In the genomic region with DNA sequence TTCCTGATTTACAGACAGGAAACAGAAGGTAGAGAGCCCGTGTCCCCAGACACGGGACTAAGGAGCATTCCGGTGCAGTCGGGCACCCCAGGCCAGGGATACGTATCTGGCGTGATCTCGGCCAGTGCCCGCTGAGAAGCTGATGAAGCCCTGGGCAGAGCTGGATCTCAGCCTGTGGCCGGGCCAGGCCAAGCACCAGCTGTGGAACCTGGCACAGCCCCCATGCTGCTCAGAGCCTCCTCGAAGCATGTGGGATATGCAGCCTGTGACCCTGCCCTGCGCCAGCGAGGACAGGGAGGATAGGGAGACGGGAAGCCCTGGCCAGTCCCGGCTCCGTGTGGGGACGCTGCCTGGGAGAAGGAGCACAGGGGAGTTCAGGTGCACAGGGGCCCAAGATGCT, we compare ENCODE assay signal across 22 cellular contexts. TPM values are rescaled to one million over a fixed set of nuclear protein-coding genes. Genes with fewer than 3 reads are reported as not detected.
A peak's percentile ranks its signal among the peaks of the same experiment; 100 is the strongest.
DNase-seq lines count a peak whose midpoint lies in the region; ATAC-seq, FAIRE-seq and TF ChIP-seq lines count a peak whose summit lies in the region.
"Had no signal": no experiment of that assay in that cellular context is flagged by ENCODE, and none has a peak within 500 bp of the region (broad histone marks: within the 10 kb centered on the region; RNA-seq: fewer than 3 reads in every experiment).

No MANE protein-coding gene starts in this region.

- H3K27me3 ChIP-seq in BLaER1, result no peaks in the 10 kb centered on the region
- no peaks in the 10 kb centered on the region for H3K27me3 ChIP-seq in SJCRH30
- H3K27me3 ChIP-seq in gastrocnemius medialis, result no peaks in the 10 kb centered on the region
- H3K27me3 ChIP-seq in naive thymus-derived CD4-positive, alpha-beta T cell (ENCODE audit: control insufficient read depth in 2 of 2, insufficient read depth in 2 of 2, low read length in 2 of 2), result no peaks in the 10 kb centered on the region
- H3K27me3 ChIP-seq: cardiac muscle cell, ovary had no signal

- H3K36me3 Mint-ChIP-seq in naive thymus-derived CD4-positive, alpha-beta T cell, result peaks cover 0 to 3% (median 0%) of the 10 kb centered on the region in 5 donors

- H3K4me2 ChIP-seq in BLaER1, result peak overlapping the region; percentile 98

- intact Hi-C loops in gastrocnemius medialis (cut with DNase I; ENCODE audit: low total_unique reads), result no loop called here
- intact Hi-C loops in naive thymus-derived CD4-positive, alpha-beta T cell (cut with micrococcal nuclease), result no loop called here

- H3K4me1 ChIP-seq in BLaER1 (peaks cover 100% of the 10 kb centered on the region), SJCRH30 (peaks cover 28% of the 10 kb centered on the region), gastrocnemius medialis (no peaks in the 10 kb centered on the region)
- peaks cover 13 to 31% of the 10 kb centered on the region in 2 donors for H3K4me1 ChIP-seq in naive thymus-derived CD4-positive, alpha-beta T cell (ENCODE audit: control insufficient read depth in 2 of 2, insufficient read depth in 2 of 2, low read length in 2 of 2)

- H3K4me3 ChIP-seq in BLaER1 (peak overlapping the region; percentile 52), SJCRH30 (no peak overlapping the region), gastrocnemius medialis (no peak overlapping the region)
- H3K4me3 ChIP-seq in naive thymus-derived CD4-positive, alpha-beta T cell (ENCODE audit: low read length), result no peak overlapping the region
- H3K4me3 ChIP-seq: cardiac muscle cell, ovary had no signal

- no peak for TF ChIP-seq CTCF in gastrocnemius medialis (IDR thresholded peaks at IDR 0.05 in 4 of 5, conservative IDR thresholded peaks at IDR 0.05 in 1 of 5)

- CTCF ChIA-PET in naive thymus-derived CD4-positive, alpha-beta T cell (lab: Charles Lee), result no interaction called here

- FAIRE-seq in GM12891 (lab: Jason Lieb, UNC), result no peak
- FAIRE-seq: endothelial cell of umbilical vein had no signal

- in situ Hi-C loops in gastrocnemius medialis (cut with MboI; ENCODE audit: low sequenced_read_pairs in 4 of 4), result no loop called here

- peaks cover 0 to 1% (median 0%) of the 10 kb centered on the region in 11 donors for H3K9me3 Mint-ChIP-seq in naive thymus-derived CD4-positive, alpha-beta T cell
- H3K9me3 Mint-ChIP-seq: activated CD4-positive, alpha-beta memory T cell treated with anti-CD3 and anti-CD28 coated beads, Interleukin-2, amount 10 ng/mL, durations not matched to agents 7 days and 5 days had no signal

- peaks cover 31% of the 10 kb centered on the region for H3K36me3 ChIP-seq in BLaER1
- peaks cover 4% of the 10 kb centered on the region; the same call in 1 of the 2 replicates for H3K36me3 ChIP-seq in SJCRH30
- no peaks in the 10 kb centered on the region for H3K36me3 ChIP-seq in gastrocnemius medialis
- H3K36me3 ChIP-seq in naive thymus-derived CD4-positive, alpha-beta T cell (ENCODE audit: control insufficient read depth in 2 of 3, insufficient read depth in 3 of 3, low read length in 3 of 3), result peaks cover 0 to 24% (median 0%) of the 10 kb centered on the region in 3 experiments
- H3K36me3 ChIP-seq: cardiac muscle cell, ovary had no signal

- peak overlapping the region in 1 of 9 donors; percentile 21 for H3K27ac Mint-ChIP-seq in naive thymus-derived CD4-positive, alpha-beta T cell
- H3K27ac Mint-ChIP-seq: activated CD4-positive, alpha-beta memory T cell treated with anti-CD3 and anti-CD28 coated beads, Interleukin-2, amount 10 ng/mL, durations not matched to agents 7 days and 5 days had no signal

- H3K4me3 Mint-ChIP-seq in naive thymus-derived CD4-positive, alpha-beta T cell, result no peak overlapping the region
- H3K4me3 Mint-ChIP-seq: activated CD4-positive, alpha-beta memory T cell treated with anti-CD3 and anti-CD28 coated beads, Interleukin-2, amount 10 ng/mL, durations not matched to agents 7 days and 5 days had no signal

- no peaks in the 10 kb centered on the region for H3K9me3 ChIP-seq in BLaER1
- H3K9me3 ChIP-seq in SJCRH30 (replicated peaks), result no peaks in the 10 kb centered on the region
- H3K9me3 ChIP-seq in gastrocnemius medialis, result no peaks in the 10 kb centered on the region
- H3K9me3 ChIP-seq in naive thymus-derived CD4-positive, alpha-beta T cell (ENCODE audit: control insufficient read depth in 2 of 3, low read length in 3 of 3), result no peaks in the 10 kb centered on the region
- H3K9me3 ChIP-seq: ovary had no signal

- H3K9ac ChIP-seq in BLaER1, result peak overlapping the region; percentile 79

- POLR2A ChIA-PET in naive thymus-derived CD4-positive, alpha-beta T cell (lab: Charles Lee), result interaction anchor here (0.9 kb wide), 1 partner anchor 20 kb away, joined by 3 read pairs; no protein-coding TSS in a partner anchor

- H4K20me1 ChIP-seq in BLaER1, result peaks cover 13% of the 10 kb centered on the region

- DNase-seq in SJCRH30 (no peak), medulla oblongata (ENCODE audit: extremely low spot score) (peak; percentile 14), gastrocnemius medialis (no peak), HK-2 (ENCODE audit: unreplicated experiment) (no peak), GM12891 (ENCODE audit: insufficient read length, low spot score) (no peak), NCI-H1694 (lab: John Stamatoyannopoulos, UW) (no peak)
- DNase-seq in naive thymus-derived CD4-positive, alpha-beta T cell, result no peak
- DNase-seq: activated CD4-positive, alpha-beta memory T cell treated with anti-CD3 and anti-CD28 coated beads, Interleukin-2, amount 10 ng/mL, durations not matched to agents 7 days and 5 days; activated naive CD4-positive, alpha-beta T cell; activated T-cell treated with anti-CD3 and anti-CD28 coated beads, Interleukin-2, amount 50 U/mL, for 1 hour; GOT3; NCI-H1105 treated with DMSO at 0.1 percent for 48 hours; NCI-H2081; NCI-H446; OCI-M1; ovary; T1000 had no signal

- peak; percentile 55 to 57 for ATAC-seq in gastrocnemius medialis
- no peak for ATAC-seq in naive thymus-derived CD4-positive, alpha-beta T cell
- ATAC-seq: right cardiac atrium had no signal

- peaks cover 4 to 28% (median 6%) of the 10 kb centered on the region in 7 donors for H3K4me1 Mint-ChIP-seq in naive thymus-derived CD4-positive, alpha-beta T cell

- H3K27me3 Mint-ChIP-seq in naive thymus-derived CD4-positive, alpha-beta T cell, result no peaks in the 10 kb centered on the region
- H3K27me3 Mint-ChIP-seq: activated CD4-positive, alpha-beta memory T cell treated with anti-CD3 and anti-CD28 coated beads, Interleukin-2, amount 10 ng/mL, durations not matched to agents 7 days and 5 days had no signal

- H3K27ac ChIP-seq in BLaER1 (peak overlapping the region; percentile 94), SJCRH30 (peak overlapping the region; percentile 75), gastrocnemius medialis (no peak overlapping the region)
- H3K27ac ChIP-seq in naive thymus-derived CD4-positive, alpha-beta T cell (ENCODE audit: low read depth, low read length), result no peak overlapping the region
- H3K27ac ChIP-seq: cardiac muscle cell, ovary had no signal

- TF ChIP-seq POLR2A in gastrocnemius medialis (IDR thresholded peaks at IDR 0.05) (no peak), GM12891 (IDR thresholded peaks at IDR 0.05; ENCODE audit: low read depth, low read length) (no peak)

TF ChIP-seq in GM12891, 5 proteins besides CTCF, POLR2A, EP300 and RAD21:
- TF ChIP-seq TAF1 (IDR thresholded peaks at IDR 0.05; ENCODE audit: low read depth, low read length) (no peak), POU2F2 (IDR thresholded peaks at IDR 0.05; ENCODE audit: low read depth, low read length) (no peak), POLR2AphosphoS5 (IDR thresholded peaks at IDR 0.05; ENCODE audit: low read depth, low read length) (no peak), SPI1 (IDR thresholded peaks at IDR 0.05; ENCODE audit: low read depth, low read length) (no peak), PAX5 (IDR thresholded peaks at IDR 0.05; ENCODE audit: insufficient read depth, low read length, severe bottlenecking) (no peak)
TF ChIP-seq in GM12891: peak in this region for 0.

RNA-seq across cellular contexts. Expression of a gene that starts 10.2 kb away (rescaled TPM):
- total RNA-seq in SJCRH30 (2014; rRNA removed; shearing (Covaris generic)), result 41.6 and 43.7 TPM in 2 replicates
- total RNA-seq in gastrocnemius medialis, result 10 to 100 TPM in 1 of 4 donors, 1 to 10 TPM in 2, under 1 TPM in 1; 0.34 to 15.2 (median 1.3) TPM
- 0.21 TPM for polyA plus RNA-seq in GM12891 (2012; ENCODE audit: low read depth, missing spikeins)
- 10 to 100 TPM; 19.6 to 49.1 (median 44.4) TPM for total RNA-seq in naive thymus-derived CD4-positive, alpha-beta T cell
- polyA plus RNA-seq in naive thymus-derived CD4-positive, alpha-beta T cell, result 10 to 100 TPM; 19.6 to 29.6 TPM

RNA-seq across cellular contexts. Expression of a gene that starts 40.2 kb away (rescaled TPM):
- total RNA-seq in SJCRH30 (2014; rRNA removed; shearing (Covaris generic)), result 19.4 and 32.4 TPM in 2 replicates
- total RNA-seq in gastrocnemius medialis, result not detected
- 0.05 TPM for polyA plus RNA-seq in GM12891 (2012; ENCODE audit: low read depth, missing spikeins)
- total RNA-seq in naive thymus-derived CD4-positive, alpha-beta T cell, result 1 to 10 TPM in 2 of 5 experiments, under 1 TPM in 1, not detected in 2; 0.82 to 2.3 (median 1.5) TPM
- not detected for polyA plus RNA-seq in naive thymus-derived CD4-positive, alpha-beta T cell
- total RNA-seq: dermis microvascular lymphatic vessel endothelial cell, endothelial cell of umbilical vein had no signal
- polyA plus RNA-seq: endothelial cell of umbilical vein had no signal

Comparison
In these comparisons a context has a peak if more than half of its experiments do, and no peak if none do; other contexts are left out.
1. H3K27ac ChIP-seq: peak in BLaER1 (single experiment) and SJCRH30 (single experiment); none in gastrocnemius medialis (0 of 4) and naive thymus-derived CD4-positive, alpha-beta T cell (single experiment).